12 cellular contexts compared by ENCODE assay signal in genomic region chr7:103888603-103889153, GRCh38.
DNase-seq lines count a peak whose midpoint lies in the region; ATAC-seq, FAIRE-seq and TF ChIP-seq lines count a peak whose summit lies in the region.
"Had no signal": no experiment of that assay in that cellular context is flagged by ENCODE, and none has a peak within 500 bp of the region (broad histone marks: within the 10 kb centered on the region; RNA-seq: fewer than 3 reads in every experiment).

No MANE protein-coding gene starts in this region.

- H2BK120ac ChIP-seq in IMR-90 (ENCODE audit: low read depth, low read length): peak overlapping the region; percentile 60

- H2BK5ac ChIP-seq in IMR-90 (ENCODE audit: low read depth, low read length, poor library complexity, severe bottlenecking): peak overlapping the region; percentile 11

- no TSS peak for BruUV-seq in IMR-90 (replicated peaks; lab: Mats Ljungman, UMichigan)
- no TSS peak for BruUV-seq in K562 (replicated peaks; lab: Mats Ljungman, UMichigan)

- peaks cover 2% of the 10 kb centered on the region; the same call in 1 of the 2 replicates for H3K4me1 ChIP-seq in IMR-90 (ENCODE audit: control insufficient read depth, insufficient read depth, low read length)
- peaks cover 4 to 23% of the 10 kb centered on the region in 2 experiments; a peak in 3 of 5 replicates for H3K4me1 ChIP-seq in K562 (replicated peaks in 1 of 2; ENCODE audit: control insufficient read depth in 2 of 2, insufficient read depth in 2 of 2, low read length in 2 of 2)
- no peaks in the 10 kb centered on the region for H3K4me1 ChIP-seq in liver (ENCODE audit: control insufficient read depth in 4 of 4, insufficient read depth in 4 of 4, low read length in 3 of 4)
- H3K4me1 ChIP-seq: A549, BLaER1 had no signal

- H2AK9ac ChIP-seq in IMR-90 (replicated peaks; ENCODE audit: low read depth, low read length, poor library complexity): no peak overlapping the region

- H3K23ac ChIP-seq in IMR-90 (ENCODE audit: low read depth, low read length): 0 out of 2 replicates have a peak overlapping the region, but pooled peaks have one; percentile 15

- H3K9me1 ChIP-seq in IMR-90 (ENCODE audit: insufficient read depth, low read length) (peaks cover 8% of the 10 kb centered on the region), K562 (ENCODE audit: control insufficient read depth, insufficient read depth, low read length) (no peaks in the 10 kb centered on the region)

- H3K79me1 ChIP-seq in IMR-90 (ENCODE audit: low read depth in 1 of 2, low read length in 2 of 2): peaks cover 0 to 4% of the 10 kb centered on the region in 2 experiments; a peak in 1 of 4 replicates

- H3K14ac ChIP-seq in IMR-90 (replicated peaks; ENCODE audit: low read depth, low read length): 0 out of 2 replicates have a peak overlapping the region, but pooled peaks have one; percentile 27

- H3K36me3 ChIP-seq in IMR-90 (ENCODE audit: control insufficient read depth, insufficient read depth, low read length) (no peaks in the 10 kb centered on the region), K562 (ENCODE audit: control insufficient read depth, insufficient read depth, low read length) (no peaks in the 10 kb centered on the region), liver (ENCODE audit: control insufficient read depth in 4 of 4, insufficient read depth in 3 of 4, low read depth in 1 of 4, low read length in 3 of 4) (no peaks in the 10 kb centered on the region)
- H3K36me3 ChIP-seq: BLaER1 had no signal

- peak; percentile 44 for ATAC-seq in IMR-90 (ENCODE audit: low read depth)
- ATAC-seq in K562: peak; percentile 19
- ATAC-seq in stimulated activated memory B cell treated with anti-CD40 and anti-IgM and Interleukin-4, amounts not matched to agents 10 μg/mL and 1 μg/mL and 100 μg/mL, for 72 hours: peak; percentile 16
- no peak for ATAC-seq in stimulated activated naive CD8-positive, alpha-beta T cell treated with anti-CD3 and anti-CD28 coated beads, Interleukin-15, amount 100 ng/mL, for 72 hours

- no peaks in the 10 kb centered on the region for H3K36me3 Mint-ChIP-seq in stimulated activated memory B cell treated with anti-CD40 and anti-IgM and Interleukin-4, amounts not matched to agents 10 μg/mL and 1 μg/mL and 100 μg/mL, for 72 hours

- no peak overlapping the region for H2AFZ ChIP-seq in IMR-90 (replicated peaks; ENCODE audit: low read length, poor library complexity)
- H2AFZ ChIP-seq in K562 (ENCODE audit: low read depth, low read length): peak overlapping the region; percentile 34
- H2AFZ ChIP-seq: GM23338 had no signal

- TF ChIP-seq CTCF in IMR-90 (conservative IDR thresholded peaks at IDR 0.05; ENCODE audit: low read depth, low read length) (no peak), K562 (IDR thresholded peaks at IDR 0.05 in 2 of 3, conservative IDR thresholded peaks at IDR 0.05 in 1 of 3; ENCODE audit: insufficient read depth in 2 of 3, low read depth in 1 of 3, low read length in 3 of 3) (no peak), liver (IDR thresholded peaks at IDR 0.05; ENCODE audit: low read depth, low read length, missing input control) (no peak)

- intact Hi-C loops in IMR-90 (cut with micrococcal nuclease): loop anchor here (10.0 kb wide), 1 partner anchor 314 kb away; no protein-coding TSS in a partner anchor
- intact Hi-C loops in K562 (cut with micrococcal nuclease): loop anchor here (2.0 to 10.0 kb wide), 2 partner anchors 100 to 206 kb away; partner anchors contain the start of gene RELN

- H4K20me1 ChIP-seq in IMR-90 (ENCODE audit: insufficient read depth, low read length) (no peaks in the 10 kb centered on the region), K562 (replicated peaks; ENCODE audit: control insufficient read depth, insufficient read depth, low read length) (no peaks in the 10 kb centered on the region)
- H4K20me1 ChIP-seq: BLaER1 had no signal

- peak overlapping the region; percentile 74 for H4K91ac ChIP-seq in IMR-90 (ENCODE audit: insufficient read depth, low read depth, low read length)

- 87% methylated on average over 3 of the region's 6 CpGs; no CpG with 5 or more reads in 1 of the 2 experiments for WGBS in IMR-90 (ENCODE audit: extremely low coverage in 2 of 2, insufficient read length in 1 of 2), 2 experiments
- 52% methylated on average over 6 of the region's 6 CpGs for WGBS in K562 (ENCODE audit: insufficient coverage, low coverage, missing lambda C conversion rate)
- 70% methylated on average over 6 of the region's 6 CpGs for WGBS in liver

- H3K27me3 Mint-ChIP-seq in stimulated activated memory B cell treated with anti-CD40 and anti-IgM and Interleukin-4, amounts not matched to agents 10 μg/mL and 1 μg/mL and 100 μg/mL, for 72 hours: no peaks in the 10 kb centered on the region
- no peaks in the 10 kb centered on the region for H3K27me3 Mint-ChIP-seq in stimulated activated naive CD8-positive, alpha-beta T cell treated with anti-CD3 and anti-CD28 coated beads, Interleukin-15, amount 100 ng/mL, for 72 hours

- H3K18ac ChIP-seq in IMR-90 (ENCODE audit: low read depth, low read length): no peak overlapping the region

- no peaks in the 10 kb centered on the region for H3K4me1 Mint-ChIP-seq in stimulated activated memory B cell treated with anti-CD40 and anti-IgM and Interleukin-4, amounts not matched to agents 10 μg/mL and 1 μg/mL and 100 μg/mL, for 72 hours
- no peaks in the 10 kb centered on the region for H3K4me1 Mint-ChIP-seq in stimulated activated naive CD8-positive, alpha-beta T cell treated with anti-CD3 and anti-CD28 coated beads, Interleukin-15, amount 100 ng/mL, for 72 hours
- H3K4me1 Mint-ChIP-seq: GM23338 had no signal

- H3K9ac ChIP-seq in IMR-90 (ENCODE audit: low read depth, low read length): no peak overlapping the region
- peak overlapping the region in 1 of 2 experiments; percentile 72; a peak in 1 of 4 replicates for H3K9ac ChIP-seq in K562 (ENCODE audit: insufficient read depth in 1 of 2, low read depth in 2 of 2, low read length in 2 of 2)
- H3K9ac ChIP-seq in liver (ENCODE audit: low read depth in 1 of 2, low read length in 2 of 2): no peak overlapping the region
- H3K9ac ChIP-seq: BLaER1 had no signal

- peak overlapping the region; percentile 44 for H3K4ac ChIP-seq in IMR-90 (ENCODE audit: low read depth, low read length)

- H4K5ac ChIP-seq in IMR-90 (ENCODE audit: low read depth, low read length): no peak overlapping the region

- dilution Hi-C loops in IMR-90 (cut with HindIII; ENCODE audit: low sequenced_read_pairs, unreplicated experiment): no loop called here

- peak overlapping the region; percentile 48; the same call in 1 of the 2 replicates for H2BK20ac ChIP-seq in IMR-90 (ENCODE audit: low read depth, low read length)

- H3K4me3 Mint-ChIP-seq in stimulated activated memory B cell treated with anti-CD40 and anti-IgM and Interleukin-4, amounts not matched to agents 10 μg/mL and 1 μg/mL and 100 μg/mL, for 72 hours: no peak overlapping the region
- H3K4me3 Mint-ChIP-seq in stimulated activated naive CD8-positive, alpha-beta T cell treated with anti-CD3 and anti-CD28 coated beads, Interleukin-15, amount 100 ng/mL, for 72 hours: no peak overlapping the region
- H3K4me3 Mint-ChIP-seq: GM23338 had no signal

- 0 out of 3 replicates have a peak overlapping the region, but pooled peaks have one; percentile 11 for H2BK15ac ChIP-seq in IMR-90 (ENCODE audit: low read depth, low read length)

- H3K4me3 ChIP-seq in IMR-90 (ENCODE audit: insufficient read depth, low read depth, low read length) (no peak overlapping the region), K562 (no peak overlapping the region), liver (ENCODE audit: low read depth in 1 of 3, low read length in 3 of 3) (no peak overlapping the region)
- H3K4me3 ChIP-seq: A549, BLaER1, GM23338 had no signal

- peak; percentile 26 for FAIRE-seq in K562 (lab: Jason Lieb, UNC)
- FAIRE-seq: A549 had no signal

- H3K56ac ChIP-seq in IMR-90 (ENCODE audit: extremely low read depth, insufficient read depth, low read length): no peak overlapping the region

- TF ChIP-seq RAD21 in IMR-90 (IDR thresholded peaks at IDR 0.05; ENCODE audit: low read length) (no peak), K562 (CRISPR knock-in tag; conservative IDR thresholded peaks at IDR 0.05 in 1 of 2, IDR thresholded peaks at IDR 0.05 in 1 of 2) (no peak), liver (IDR thresholded peaks at IDR 0.05) (peak in 1 of 2 donors; percentile 8)

- H3K79me2 ChIP-seq in K562 (ENCODE audit: control insufficient read depth, insufficient read depth, low read length): no peaks in the 10 kb centered on the region; the same call in 2 of the 3 replicates

- H3K4me2 ChIP-seq in IMR-90 (ENCODE audit: low read depth, low read length) (no peak overlapping the region), K562 (ENCODE audit: insufficient read depth, low read length) (peak overlapping the region; percentile 25; the same call in 1 of the 2 replicates)
- H3K4me2 ChIP-seq: A549, BLaER1, GM23338 had no signal

- POLR2A ChIA-PET in IMR-90 (lab: Charles Lee; ENCODE audit: unreplicated experiment): no interaction called here
- POLR2A ChIA-PET in K562 (lab: Yijun Ruan, JAX): interaction anchor here (0.7 to 0.8 kb wide), 2 partner anchors 167 to 278 kb away, joined by 4 to 5 read pairs; no protein-coding TSS in a partner anchor

- no peak overlapping the region for H3K27ac Mint-ChIP-seq in stimulated activated memory B cell treated with anti-CD40 and anti-IgM and Interleukin-4, amounts not matched to agents 10 μg/mL and 1 μg/mL and 100 μg/mL, for 72 hours
- no peak overlapping the region for H3K27ac Mint-ChIP-seq in stimulated activated naive CD8-positive, alpha-beta T cell treated with anti-CD3 and anti-CD28 coated beads, Interleukin-15, amount 100 ng/mL, for 72 hours
- H3K27ac Mint-ChIP-seq: GM23338 had no signal

- H3K27ac ChIP-seq in IMR-90 (ENCODE audit: insufficient read depth, low read length) (no peak overlapping the region), K562 (ENCODE audit: extremely low read depth, low read depth, low read length) (no peak overlapping the region), liver (ENCODE audit: low read depth in 1 of 2, low read length in 2 of 2) (no peak overlapping the region)
- H3K27ac ChIP-seq: A549, BLaER1, HL-60 had no signal

- DNase-seq in IMR-90: peak; percentile 13
- peak in 1 of 4 experiments; percentile 38 for DNase-seq in K562 (ENCODE audit: extremely low read depth in 1 of 4, low spot score in 3 of 4)
- no peak for DNase-seq in stimulated activated CD4-positive, alpha-beta T cell treated with anti-CD3 and anti-CD28 coated beads, Interleukin-4, amount 100 ng/mL, for 24 hours
- DNase-seq in activated effector memory CD4-positive, alpha-beta T cell treated with Interleukin-2 at 50 U/mL for 16 hours: no peak
- DNase-seq in stimulated activated naive CD8-positive, alpha-beta T cell treated with anti-CD3 and anti-CD28 coated beads, Interleukin-15, amount 100 ng/mL, for 72 hours: no peak
- DNase-seq: H7 had no signal

- peak overlapping the region; percentile 36; the same call in 1 of the 2 replicates for H2AK5ac ChIP-seq in IMR-90 (ENCODE audit: low read depth, low read length)

- H3K9me3 Mint-ChIP-seq in stimulated activated memory B cell treated with anti-CD40 and anti-IgM and Interleukin-4, amounts not matched to agents 10 μg/mL and 1 μg/mL and 100 μg/mL, for 72 hours: peaks cover 5% of the 10 kb centered on the region
- H3K9me3 Mint-ChIP-seq in stimulated activated naive CD8-positive, alpha-beta T cell treated with anti-CD3 and anti-CD28 coated beads, Interleukin-15, amount 100 ng/mL, for 72 hours: peaks cover 0 to 9% of the 10 kb centered on the region in 2 donors
- H3K9me3 Mint-ChIP-seq: GM23338 had no signal

- H3K9me3 ChIP-seq in IMR-90 (ENCODE audit: control insufficient read depth, insufficient read depth, low read length): no peaks in the 10 kb centered on the region
- H3K9me3 ChIP-seq in K562 (replicated peaks; ENCODE audit: control insufficient read depth, insufficient read depth, low read depth, low read length): no peaks in the 10 kb centered on the region
- no peaks in the 10 kb centered on the region for H3K9me3 ChIP-seq in liver (ENCODE audit: control insufficient read depth in 4 of 4, low read length in 3 of 4)
- H3K9me3 ChIP-seq: A549, BLaER1 had no signal

- TF ChIP-seq POLR2A in IMR-90 (IDR thresholded peaks at IDR 0.05; ENCODE audit: low read depth, low read length): no peak
- no peak for TF ChIP-seq POLR2A in K562 (conservative IDR thresholded peaks at IDR 0.05)

- CTCF ChIA-PET in IMR-90 (lab: Yijun Ruan, JAX) (interaction anchor here (1.1 to 1.2 kb wide), 2 partner anchors 9 to 13 kb away, joined by 3 read pairs; no protein-coding TSS in a partner anchor), K562 (lab: Yijun Ruan, JAX; ENCODE audit: low intra/inter-chr PET ratio) (no interaction called here)

- H3K27me3 ChIP-seq in IMR-90 (ENCODE audit: control insufficient read depth, insufficient read depth, low read length): no peaks in the 10 kb centered on the region
- H3K27me3 ChIP-seq in K562 (ENCODE audit: control insufficient read depth in 2 of 2, insufficient read depth in 2 of 2, low read length in 2 of 2): no peaks in the 10 kb centered on the region
- H3K27me3 ChIP-seq in liver (ENCODE audit: control insufficient read depth in 4 of 4, insufficient read depth in 4 of 4, low read length in 3 of 4): no peaks in the 10 kb centered on the region
- H3K27me3 ChIP-seq: BLaER1 had no signal

- in situ Hi-C loops in IMR-90 (cut with MboI; ENCODE audit: low sequenced_read_pairs) (no loop called here), K562 (cut with MboI) (no loop called here)

- peak overlapping the region in 1 of 2 experiments; percentile 35; a peak in 1 of 4 replicates for H4K8ac ChIP-seq in IMR-90 (ENCODE audit: low read depth in 2 of 2, low read length in 2 of 2)

- TF ChIP-seq EP300 in K562 (IDR thresholded peaks at IDR 0.05; ENCODE audit: low read length): no peak
